8 cellular contexts compared by ENCODE assay signal in the genomic region with DNA sequence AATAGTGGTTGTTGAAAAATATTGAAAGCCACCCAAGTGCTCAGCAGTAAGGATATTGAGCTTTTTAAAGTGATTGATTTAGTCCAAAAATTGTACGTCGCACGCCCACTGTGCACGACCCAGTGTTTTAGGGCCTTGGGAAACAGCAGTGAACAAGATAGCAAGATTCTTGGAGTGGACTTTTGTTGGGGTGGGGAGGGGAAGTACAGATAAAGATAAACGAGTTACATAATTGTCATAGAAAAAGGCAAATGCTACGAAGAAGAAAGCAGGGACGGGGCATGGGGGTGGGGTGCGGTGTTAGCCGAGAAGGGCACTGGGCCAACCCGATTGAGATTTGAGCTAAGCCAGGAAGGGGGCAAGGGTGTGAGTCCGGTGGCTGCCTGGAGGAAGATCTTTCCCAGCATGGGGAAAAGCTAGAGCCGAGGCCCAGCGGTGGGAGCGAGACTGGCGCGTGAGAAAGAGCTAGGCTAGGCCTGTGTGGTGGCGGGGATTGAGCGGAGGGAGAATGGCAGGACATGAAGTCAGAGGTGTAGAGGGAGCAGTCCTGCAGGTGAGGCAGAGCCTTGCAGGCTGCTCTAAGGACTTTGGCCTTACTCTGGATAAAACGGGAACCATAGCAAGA. TPM values are rescaled to one million over a fixed set of nuclear protein-coding genes. Genes with fewer than 3 reads are reported as not detected.
DNase-seq lines count a peak whose midpoint lies in the region; ATAC-seq, FAIRE-seq and TF ChIP-seq lines count a peak whose summit lies in the region.

No MANE protein-coding gene starts in this region.

- H3K4me3 ChIP-seq in endothelial cell of umbilical vein (replicated peaks in 1 of 3; ENCODE audit: insufficient read depth in 1 of 3, low read depth in 1 of 3, low read length in 3 of 3): peak overlapping the region; percentile 81 to 98 (median 94)
- peak overlapping the region; percentile 93 to 99 for H3K4me3 ChIP-seq in muscle layer of colon (ENCODE audit: low read depth in 1 of 2, low read length in 2 of 2)
- H3K4me3 ChIP-seq in upper lobe of left lung: peak overlapping the region; percentile 61 to 91 (median 76)

- H3K4me2 ChIP-seq in endothelial cell of umbilical vein (ENCODE audit: insufficient read depth, low read length): peak overlapping the region; percentile 80

- BruUV-seq in endothelial cell of umbilical vein (replicated peaks; lab: Mats Ljungman, UMichigan): no TSS peak

- H3K36me3 ChIP-seq in endothelial cell of umbilical vein (ENCODE audit: control insufficient read depth in 2 of 2, extremely low read depth in 1 of 2, insufficient read depth in 2 of 2, low read length in 2 of 2) (peaks cover 9 to 10% of the 10 kb centered on the region in 2 experiments), muscle layer of colon (ENCODE audit: insufficient read depth, low read length) (peaks cover 26% of the 10 kb centered on the region), upper lobe of left lung (peaks cover 4 to 27% (median 11%) of the 10 kb centered on the region in 4 donors)

- peaks cover 9% of the 10 kb centered on the region for H4K20me1 ChIP-seq in endothelial cell of umbilical vein (replicated peaks; ENCODE audit: control insufficient read depth, extremely low read depth, insufficient read depth, low read length)

- H3K9ac ChIP-seq in endothelial cell of umbilical vein (replicated peaks; ENCODE audit: extremely low read depth, insufficient read depth, low read length): peak overlapping the region; percentile 98
- peak overlapping the region; percentile 99 for H3K9ac ChIP-seq in muscle layer of colon (ENCODE audit: low read length)

- intact Hi-C loops in endothelial cell of umbilical vein (cut with micrococcal nuclease): loop anchor here (1.0 to 2.0 kb wide), 4 partner anchors 70 to 226 kb away; partner anchors contain the start of gene ABHD6

- H3K9me1 ChIP-seq in endothelial cell of umbilical vein (replicated peaks; ENCODE audit: control insufficient read depth, extremely low read depth, insufficient read depth, low read length): no peaks in the 10 kb centered on the region

- dilution Hi-C loops in endothelial cell of umbilical vein (cut with MboI; ENCODE audit: extremely low pct_ligation_motif_present, low sequenced_read_pairs): loop anchor here (10.0 kb wide), 1 partner anchor 112 kb away; no protein-coding TSS in a partner anchor

- CTCF ChIA-PET in endothelial cell of umbilical vein (lab: Charles Lee): interaction anchor here (0.6 to 3.4 kb wide), 54 partner anchors 9 to 323 kb away, joined by 3 to 93 read pairs (median 5); partner anchors contain the start of genes ABHD6, DNASE1L3, KCTD6 and PDHB

- 0 to 1% methylated on average over 19 of the region's 19 CpGs for WGBS in upper lobe of left lung, 2 donors

- H2AFZ ChIP-seq in endothelial cell of umbilical vein (ENCODE audit: low read depth, low read length): peak overlapping the region; percentile 97

- no peak for TF ChIP-seq POLR2A in endothelial cell of umbilical vein (IDR thresholded peaks at IDR 0.05; ENCODE audit: low read depth, low read length)
- no peak for TF ChIP-seq POLR2A in upper lobe of left lung (IDR thresholded peaks at IDR 0.05)

- no peak for TF ChIP-seq EP300 in upper lobe of left lung (IDR thresholded peaks at IDR 0.05)

- peak; percentile 51 to 72 for ATAC-seq in upper lobe of left lung (ENCODE audit: low FRiP score in 2 of 2)
- ATAC-seq in HG02798 (IDR thresholded peaks at IDR 0.05; ENCODE audit: poor library complexity, unreplicated experiment): no peak

- FAIRE-seq in HTR-8/SVneo (lab: Jason Lieb, UNC): peak; percentile 20
- peak; percentile 38 for FAIRE-seq in endothelial cell of umbilical vein (lab: Jason Lieb, UNC)

- H3K9me3 ChIP-seq in endothelial cell of umbilical vein (replicated peaks; ENCODE audit: control insufficient read depth, insufficient read depth, low read length) (no peaks in the 10 kb centered on the region), muscle layer of colon (ENCODE audit: low read length) (no peaks in the 10 kb centered on the region), upper lobe of left lung (no peaks in the 10 kb centered on the region)

- in situ Hi-C loops in GM13977 (cut with MboI; ENCODE audit: low pct_unique_long_range_greater_than_20kb, low sequenced_read_pairs, unreplicated experiment): loop anchor here (25.0 kb wide), 2 partner anchors 294 to 331 kb away; partner anchors contain the start of gene FLNB

- POLR2A ChIA-PET in endothelial cell of umbilical vein (lab: Charles Lee): interaction anchor here (0.6 to 0.9 kb wide), 3 partner anchors 66 to 313 kb away, joined by 3 read pairs; no protein-coding TSS in a partner anchor

- peaks cover 10 to 11% of the 10 kb centered on the region in 2 experiments for H3K27me3 ChIP-seq in endothelial cell of umbilical vein (ENCODE audit: control insufficient read depth in 2 of 2, insufficient read depth in 2 of 2, low read length in 2 of 2)
- H3K27me3 ChIP-seq in muscle layer of colon (ENCODE audit: control insufficient read depth in 1 of 2, insufficient read depth in 2 of 2, low read length in 2 of 2): no peaks in the 10 kb centered on the region
- H3K27me3 ChIP-seq in upper lobe of left lung: no peaks in the 10 kb centered on the region

- peaks cover 42% of the 10 kb centered on the region for H3K79me2 ChIP-seq in endothelial cell of umbilical vein (ENCODE audit: control insufficient read depth, insufficient read depth, low read length)

- H3K4me1 ChIP-seq in endothelial cell of umbilical vein (ENCODE audit: control insufficient read depth, extremely low read depth, insufficient read depth, low read length) (peaks cover 19% of the 10 kb centered on the region), muscle layer of colon (ENCODE audit: insufficient read depth, low read length) (peaks cover 23% of the 10 kb centered on the region), upper lobe of left lung (peaks cover 22 to 30% (median 25%) of the 10 kb centered on the region in 4 donors)

- H3K27ac ChIP-seq in 22Rv1 (peak overlapping the region; percentile 89), endothelial cell of umbilical vein (ENCODE audit: insufficient read depth, low read depth, low read length) (peak overlapping the region; percentile 96), muscle layer of colon (ENCODE audit: low read depth, low read length) (peak overlapping the region; percentile 95), upper lobe of left lung (peak overlapping the region; percentile 97 to 99 (median 98))

- TF ChIP-seq CTCF in 22Rv1 (IDR thresholded peaks at IDR 0.05) (no peak), GM13977 (IDR thresholded peaks at IDR 0.05; ENCODE audit: extremely low read depth, insufficient read depth, missing control alignments) (no peak), endothelial cell of umbilical vein (IDR thresholded peaks at IDR 0.05; ENCODE audit: extremely low read depth in 1 of 2, insufficient read depth in 1 of 2, low read depth in 1 of 2, low read length in 2 of 2) (peak in 1 of 2 donors; percentile 20), upper lobe of left lung (IDR thresholded peaks at IDR 0.05) (peak in 1 of 6 experiments; percentile 42)

- DNase-seq in GM13977 (ENCODE audit: low spot score): peak; percentile 52
- DNase-seq in HTR-8/SVneo (ENCODE audit: insufficient read length, low spot score): no peak
- DNase-seq in activated CD4-positive, alpha-beta T cell treated with anti-CD3 and anti-CD28 coated beads, Interleukin-2, amount 50 U/mL, for 48 hours: peak; percentile 29 to 41
- peak; percentile 40 for DNase-seq in endothelial cell of umbilical vein (ENCODE audit: low read depth, low spot score)
- peak; percentile 30 to 58 for DNase-seq in upper lobe of left lung

TF ChIP-seq in endothelial cell of umbilical vein, 7 proteins besides CTCF, POLR2A, EP300 and RAD21 (continues in another document):
- TF ChIP-seq MYC (IDR thresholded peaks at IDR 0.05; ENCODE audit: low read depth, low read length): no peak
- TF ChIP-seq JUN (IDR thresholded peaks at IDR 0.05; ENCODE audit: borderline replicate concordance, insufficient read depth, insufficient read length, low read depth): no peak
- TF ChIP-seq MAX (IDR thresholded peaks at IDR 0.05; ENCODE audit: insufficient read depth, insufficient read length): no peak

RNA-seq across cellular contexts. Expression of gene HTD2, which starts 0.5 kb away (rescaled TPM):
- total RNA-seq in endothelial cell of umbilical vein: 10.0 and 10.3 TPM in 2 replicates
- 4.5 and 8.2 TPM in 2 replicates for polyA plus RNA-seq in endothelial cell of umbilical vein
- 7.8 and 9.0 TPM in 2 replicates for polyA plus RNA-seq in endothelial cell of umbilical vein (2011; cell fraction: cytosol; rRNA removed)
- polyA plus RNA-seq in endothelial cell of umbilical vein (2011; cell fraction: nucleus; rRNA removed): 5.1 and 6.5 TPM in 2 replicates
- polyA plus RNA-seq in endothelial cell of umbilical vein (2012): 3.8 and 9.0 TPM in 2 replicates
- polyA minus RNA-seq in endothelial cell of umbilical vein: 8.0 and 8.6 TPM in 2 replicates
- 7.6 TPM for polyA minus RNA-seq in endothelial cell of umbilical vein (2011; cell fraction: cytosol; rRNA and poly(A)+ RNA removed)
- 3.2 and 3.6 TPM in 2 replicates for polyA minus RNA-seq in endothelial cell of umbilical vein (2011; cell fraction: nucleus; rRNA and poly(A)+ RNA removed)
- total RNA-seq in upper lobe of left lung: 10 to 100 TPM in 2 of 6 donors, 1 to 10 TPM in 3, not detected in 1; 7.1 to 14.7 (median 9.0) TPM

RNA-seq across cellular contexts. Expression of gene RPP14, which starts 0.7 kb away (rescaled TPM):
- total RNA-seq in endothelial cell of umbilical vein: 18.1 and 21.3 TPM in 2 replicates
- polyA plus RNA-seq in endothelial cell of umbilical vein: 9.6 and 11.9 TPM in 2 replicates
- 10.4 and 11.1 TPM in 2 replicates for polyA plus RNA-seq in endothelial cell of umbilical vein (2011; cell fraction: cytosol; rRNA removed)
- 11.6 and 14.7 TPM in 2 replicates for polyA plus RNA-seq in endothelial cell of umbilical vein (2011; cell fraction: nucleus; rRNA removed)
- polyA plus RNA-seq in endothelial cell of umbilical vein (2012): 9.5 and 10.1 TPM in 2 replicates
- polyA minus RNA-seq in endothelial cell of umbilical vein: 9.5 and 14.8 TPM in 2 replicates
- polyA minus RNA-seq in endothelial cell of umbilical vein (2011; cell fraction: cytosol; rRNA and poly(A)+ RNA removed): 13.9 TPM
- polyA minus RNA-seq in endothelial cell of umbilical vein (2011; cell fraction: nucleus; rRNA and poly(A)+ RNA removed): 9.8 and 10.8 TPM in 2 replicates
- 10 to 100 TPM in 2 of 6 donors, 1 to 10 TPM in 4; 6.3 to 11.0 (median 9.4) TPM for total RNA-seq in upper lobe of left lung

RNA-seq across cellular contexts. Expression of gene PXK, which starts 25.9 kb away (rescaled TPM):
- total RNA-seq in endothelial cell of umbilical vein (11.1 and 14.6 TPM in 2 replicates), upper lobe of left lung (10 to 100 TPM; 17.6 to 38.8 (median 23.2) TPM)
- polyA plus RNA-seq in endothelial cell of umbilical vein: 8.4 and 11.3 TPM in 2 replicates
- 12.8 and 15.2 TPM in 2 replicates for polyA plus RNA-seq in endothelial cell of umbilical vein (2011; cell fraction: cytosol; rRNA removed)
- 20.7 and 21.6 TPM in 2 replicates for polyA plus RNA-seq in endothelial cell of umbilical vein (2011; cell fraction: nucleus; rRNA removed)
- polyA plus RNA-seq in endothelial cell of umbilical vein (2012): 11.0 and 14.3 TPM in 2 replicates
- 12.2 and 17.7 TPM in 2 replicates for polyA minus RNA-seq in endothelial cell of umbilical vein
- 4.4 TPM for polyA minus RNA-seq in endothelial cell of umbilical vein (2011; cell fraction: cytosol; rRNA and poly(A)+ RNA removed)
- polyA minus RNA-seq in endothelial cell of umbilical vein (2011; cell fraction: nucleus; rRNA and poly(A)+ RNA removed): 14.9 and 22.0 TPM in 2 replicates
